ENCODE assay signal across 9 cellular contexts in genomic region chr1:94475232-94475631, GRCh38.
"Had no signal": no experiment of that assay in that cellular context is flagged by ENCODE, and none has a peak within 500 bp of the region (broad histone marks: within the 10 kb centered on the region; RNA-seq: fewer than 3 reads in every experiment).

No MANE protein-coding gene starts in this region.

- DNase-seq: GM23248, GOT3, H7, Karpas-422, KBM-7 had no signal

- H3K27ac ChIP-seq: GM23248, KMS-11 had no signal

- H3K4me2 ChIP-seq: KMS-11 had no signal

- H3K9ac ChIP-seq: GM23248, KMS-11 had no signal

- H3K4me3 ChIP-seq: GM23248, HAP-1 had no signal

- H2AFZ ChIP-seq: GM23248 had no signal

- H3K36me3 ChIP-seq: HAP-1 had no signal

- H3K9me3 ChIP-seq: HAP-1 had no signal

- ATAC-seq: HCT116 had no signal

- FAIRE-seq: HTR-8/SVneo had no signal
